21 cellular contexts compared by ENCODE assay signal in genomic region chr19:40249201-40249600, GRCh38. TPM values are rescaled to one million over a fixed set of nuclear protein-coding genes. Genes with fewer than 3 reads are reported as not detected.
"Had no signal": no experiment of that assay in that cellular context is flagged by ENCODE, and none has a peak within 500 bp of the region (broad histone marks: within the 10 kb centered on the region; RNA-seq: fewer than 3 reads in every experiment).

No MANE protein-coding gene starts in this region.

- H3K9me3 ChIP-seq: heart left ventricle had no signal

- H3K27ac ChIP-seq: coronary artery, heart left ventricle, WERI-Rb-1 had no signal

- DNase-seq: activated CD4-positive, alpha-beta memory T cell treated with anti-CD3 and anti-CD28 coated beads for 36 hours; activated CD4-positive, alpha-beta T cell treated with anti-CD3 and anti-CD28 coated beads for 36 hours; activated CD8-positive, alpha-beta memory T cell treated with anti-CD3 and anti-CD28 coated beads, Interleukin-2, amount 10 ng/mL, durations not matched to agents 7 days and 5 days; activated naive CD4-positive, alpha-beta T cell treated with anti-CD3 and anti-CD28 coated beads, Interleukin-2, amount 50 U/mL, for 16 hours; activated T-cell treated with anti-CD3 and anti-CD28 coated beads, Interleukin-2, amount 50 U/mL, for 1 hour; effector memory CD4-positive, alpha-beta T cell; foreskin melanocyte; immature natural killer cell; mammary epithelial cell; naive B cell; stimulated activated CD4-positive, alpha-beta T cell treated with anti-CD3 and anti-CD28 coated beads, Interleukin-2, amount 100 ng/mL, for 48 hours; stimulated activated naive CD4-positive, alpha-beta T cell; T-helper 1 cell; trophoblast cell; WERI-Rb-1 had no signal

- ATAC-seq: activated CD4-positive, alpha-beta T cell treated with anti-CD3 and anti-CD28 coated beads for 36 hours; activated CD8-positive, alpha-beta memory T cell treated with anti-CD3 and anti-CD28 coated beads, Interleukin-2, amount 10 ng/mL, durations not matched to agents 7 days and 5 days; heart left ventricle; SK-N-SH treated with all-trans-retinoic acid at 6 μM for 48 hours had no signal

- H3K4me3 ChIP-seq: coronary artery, heart left ventricle had no signal

- H3K27me3 ChIP-seq: heart left ventricle had no signal

RNA-seq across cellular contexts. Expression of gene CCNP, which starts 22.7 kb away (rescaled TPM):
- total RNA-seq: activated CD4-positive, alpha-beta memory T cell treated with anti-CD3 and anti-CD28 coated beads for 36 hours; mononuclear cell; skeletal muscle tissue had no signal
- polyA plus RNA-seq: heart left ventricle, immature natural killer cell, mammary epithelial cell had no signal

RNA-seq across cellular contexts. Expression of gene TTC9B, which starts 31.0 kb away (rescaled TPM):
- total RNA-seq: activated CD4-positive, alpha-beta memory T cell treated with anti-CD3 and anti-CD28 coated beads for 36 hours; activated CD4-positive, alpha-beta T cell treated with anti-CD3 and anti-CD28 coated beads for 36 hours; activated CD8-positive, alpha-beta memory T cell treated with anti-CD3 and anti-CD28 coated beads, Interleukin-2, amount 10 ng/mL, durations not matched to agents 7 days and 5 days; fibroblast of lung; heart left ventricle; mammary epithelial cell; skeletal muscle tissue had no signal
- polyA plus RNA-seq: fibroblast of lung, heart left ventricle, immature natural killer cell, mammary epithelial cell had no signal
